18 cellular contexts compared by ENCODE assay signal in genomic region chr1:98906761-98907301, GRCh38.
A peak's percentile ranks its signal among the peaks of the same experiment; 100 is the strongest.
DNase-seq lines count a peak whose midpoint lies in the region; ATAC-seq, FAIRE-seq and TF ChIP-seq lines count a peak whose summit lies in the region.
"Had no signal": no experiment of that assay in that cellular context is flagged by ENCODE, and none has a peak within 500 bp of the region (broad histone marks: within the 10 kb centered on the region; RNA-seq: fewer than 3 reads in every experiment).

No MANE protein-coding gene starts in this region.

- H2BK5ac ChIP-seq in IMR-90 (ENCODE audit: low read depth, low read length, poor library complexity, severe bottlenecking) = no peak overlapping the region

- no peak overlapping the region for H3K9ac ChIP-seq in IMR-90 (ENCODE audit: low read depth, low read length)
- no peak overlapping the region for H3K9ac ChIP-seq in K562 (ENCODE audit: insufficient read depth in 1 of 2, low read depth in 2 of 2, low read length in 2 of 2)
- H3K9ac ChIP-seq: BLaER1 treated with 17β-estradiol and CSF1 and Interleukin-3, amounts not matched to agents 10 nM and 100 nM had no signal

- no peak overlapping the region for H3K23ac ChIP-seq in IMR-90 (ENCODE audit: low read depth, low read length)

- ATAC-seq in IMR-90 (ENCODE audit: low read depth) = no peak
- ATAC-seq in K562 = no peak
- ATAC-seq: GM12878 had no signal

- H3K9me1 ChIP-seq in IMR-90 (ENCODE audit: insufficient read depth, low read length) (no peaks in the 10 kb centered on the region), K562 (ENCODE audit: control insufficient read depth, insufficient read depth, low read length) (no peaks in the 10 kb centered on the region)

- H3K4me1 ChIP-seq in IMR-90 (ENCODE audit: control insufficient read depth, insufficient read depth, low read length) = no peaks in the 10 kb centered on the region
- H3K4me1 ChIP-seq in K562 (replicated peaks in 1 of 2; ENCODE audit: control insufficient read depth in 2 of 2, insufficient read depth in 2 of 2, low read length in 2 of 2) = no peaks in the 10 kb centered on the region
- H3K4me1 ChIP-seq: BLaER1 treated with 17β-estradiol and CSF1 and Interleukin-3, amounts not matched to agents 10 nM and 100 nM; HAP-1 had no signal

- H3K27me3 ChIP-seq in IMR-90 (ENCODE audit: control insufficient read depth, insufficient read depth, low read length) = no peaks in the 10 kb centered on the region; the same call in 1 of the 2 replicates
- H3K27me3 ChIP-seq in K562 (ENCODE audit: control insufficient read depth in 2 of 2, insufficient read depth in 2 of 2, low read length in 2 of 2) = no peaks in the 10 kb centered on the region
- H3K27me3 ChIP-seq: BLaER1 treated with 17β-estradiol and CSF1 and Interleukin-3, amounts not matched to agents 10 nM and 100 nM had no signal

- no peak for TF ChIP-seq POLR2A in IMR-90 (IDR thresholded peaks at IDR 0.05; ENCODE audit: low read depth, low read length)
- no peak for TF ChIP-seq POLR2A in K562 (conservative IDR thresholded peaks at IDR 0.05)

- intact Hi-C loops in IMR-90 (cut with micrococcal nuclease) = no loop called here
- intact Hi-C loops in K562 (cut with micrococcal nuclease) = no loop called here

- H4K20me1 ChIP-seq in IMR-90 (ENCODE audit: insufficient read depth, low read length) (no peaks in the 10 kb centered on the region), K562 (replicated peaks; ENCODE audit: control insufficient read depth, insufficient read depth, low read length) (no peaks in the 10 kb centered on the region)
- H4K20me1 ChIP-seq: BLaER1 treated with 17β-estradiol and CSF1 and Interleukin-3, amounts not matched to agents 10 nM and 100 nM had no signal

- dilution Hi-C loops in IMR-90 (cut with HindIII; ENCODE audit: low sequenced_read_pairs, unreplicated experiment) = no loop called here

- H4K5ac ChIP-seq in IMR-90 (ENCODE audit: low read depth, low read length) = no peak overlapping the region

- H2AFZ ChIP-seq in IMR-90 (replicated peaks; ENCODE audit: low read length, poor library complexity) (no peak overlapping the region), K562 (ENCODE audit: low read depth, low read length) (no peak overlapping the region)

- H3K27ac ChIP-seq in IMR-90 (ENCODE audit: insufficient read depth, low read length) = no peak overlapping the region
- no peak overlapping the region for H3K27ac ChIP-seq in K562 (ENCODE audit: extremely low read depth, low read depth, low read length)
- H3K27ac ChIP-seq: BLaER1 treated with 17β-estradiol and CSF1 and Interleukin-3, amounts not matched to agents 10 nM and 100 nM had no signal

- no peak for FAIRE-seq in K562 (lab: Jason Lieb, UNC)
- FAIRE-seq: GM12878, H1, HTR-8/SVneo had no signal

- POLR2A ChIA-PET in IMR-90 (lab: Charles Lee; ENCODE audit: unreplicated experiment) (no interaction called here), K562 (lab: Yijun Ruan, JAX) (no interaction called here)

- no peaks in the 10 kb centered on the region for H3K36me3 ChIP-seq in IMR-90 (ENCODE audit: control insufficient read depth, insufficient read depth, low read length)
- no peaks in the 10 kb centered on the region for H3K36me3 ChIP-seq in K562 (ENCODE audit: control insufficient read depth, insufficient read depth, low read length)
- H3K36me3 ChIP-seq: BLaER1 treated with 17β-estradiol and CSF1 and Interleukin-3, amounts not matched to agents 10 nM and 100 nM; HAP-1 had no signal

- TF ChIP-seq RAD21 in IMR-90 (IDR thresholded peaks at IDR 0.05; ENCODE audit: low read length) = no peak
- no peak for TF ChIP-seq RAD21 in K562 (CRISPR knock-in tag; conservative IDR thresholded peaks at IDR 0.05 in 1 of 2, IDR thresholded peaks at IDR 0.05 in 1 of 2)

- no peak overlapping the region for H2AK5ac ChIP-seq in IMR-90 (ENCODE audit: low read depth, low read length)

- H3K4me3 ChIP-seq in IMR-90 (ENCODE audit: insufficient read depth, low read depth, low read length) = no peak overlapping the region
- no peak overlapping the region for H3K4me3 ChIP-seq in K562
- H3K4me3 ChIP-seq: BLaER1 treated with 17β-estradiol and CSF1 and Interleukin-3, amounts not matched to agents 10 nM and 100 nM; GM12878; HAP-1 had no signal

- no peaks in the 10 kb centered on the region for H3K27me3 Mint-ChIP-seq in activated naive CD4-positive, alpha-beta T cell treated with anti-CD3 and anti-CD28 coated beads, Interleukin-2, amount 10 ng/mL, durations not matched to agents 7 days and 5 days

- H3K56ac ChIP-seq in IMR-90 (ENCODE audit: extremely low read depth, insufficient read depth, low read length) = no peak overlapping the region

- no CpG with 5 or more reads among the region's 3 CpGs for WGBS in IMR-90 (ENCODE audit: extremely low coverage in 2 of 2, insufficient read length in 1 of 2), 2 experiments
- WGBS in K562 (ENCODE audit: insufficient coverage, low coverage, missing lambda C conversion rate) = 0% methylated on average over 2 of the region's 3 CpGs

- TF ChIP-seq EP300 in K562 (IDR thresholded peaks at IDR 0.05; ENCODE audit: low read length) = no peak

- no peak overlapping the region for H2AK9ac ChIP-seq in IMR-90 (replicated peaks; ENCODE audit: low read depth, low read length, poor library complexity)

- no peaks in the 10 kb centered on the region for H3K79me2 ChIP-seq in K562 (ENCODE audit: control insufficient read depth, insufficient read depth, low read length)

- H4K8ac ChIP-seq in IMR-90 (ENCODE audit: low read depth in 2 of 2, low read length in 2 of 2) = no peak overlapping the region

- no peak overlapping the region for H3K27ac Mint-ChIP-seq in activated naive CD4-positive, alpha-beta T cell treated with anti-CD3 and anti-CD28 coated beads, Interleukin-2, amount 10 ng/mL, durations not matched to agents 7 days and 5 days
- H3K27ac Mint-ChIP-seq: CD4-positive, CD25-positive, alpha-beta regulatory T cell; HFFc6 had no signal

- H2BK20ac ChIP-seq in IMR-90 (ENCODE audit: low read depth, low read length) = no peak overlapping the region

- no peak overlapping the region for H3K14ac ChIP-seq in IMR-90 (replicated peaks; ENCODE audit: low read depth, low read length)

- CTCF ChIA-PET in IMR-90 (lab: Yijun Ruan, JAX) (no interaction called here), K562 (lab: Yijun Ruan, JAX; ENCODE audit: low intra/inter-chr PET ratio) (no interaction called here)
- CTCF ChIA-PET in activated naive CD4-positive, alpha-beta T cell treated with anti-CD3 and anti-CD28 coated beads, Interleukin-2, amount 10 ng/mL, durations not matched to agents 7 days and 5 days (lab: Charles Lee) = no interaction called here

- no peak overlapping the region for H2BK120ac ChIP-seq in IMR-90 (ENCODE audit: low read depth, low read length)

- H3K4me2 ChIP-seq in IMR-90 (ENCODE audit: low read depth, low read length) (no peak overlapping the region), K562 (ENCODE audit: insufficient read depth, low read length) (no peak overlapping the region)
- H3K4me2 ChIP-seq: BLaER1 treated with 17β-estradiol and CSF1 and Interleukin-3, amounts not matched to agents 10 nM and 100 nM had no signal

- no peak overlapping the region for H3K4me3 Mint-ChIP-seq in activated naive CD4-positive, alpha-beta T cell treated with anti-CD3 and anti-CD28 coated beads, Interleukin-2, amount 10 ng/mL, durations not matched to agents 7 days and 5 days
- H3K4me3 Mint-ChIP-seq: CD4-positive, CD25-positive, alpha-beta regulatory T cell; HFFc6 had no signal

- no peak overlapping the region for H4K91ac ChIP-seq in IMR-90 (ENCODE audit: insufficient read depth, low read depth, low read length)

- H3K9me3 Mint-ChIP-seq in activated naive CD4-positive, alpha-beta T cell treated with anti-CD3 and anti-CD28 coated beads, Interleukin-2, amount 10 ng/mL, durations not matched to agents 7 days and 5 days = no peaks in the 10 kb centered on the region
- H3K9me3 Mint-ChIP-seq: CD4-positive, CD25-positive, alpha-beta regulatory T cell; HFFc6 had no signal

- H3K4me1 Mint-ChIP-seq in activated naive CD4-positive, alpha-beta T cell treated with anti-CD3 and anti-CD28 coated beads, Interleukin-2, amount 10 ng/mL, durations not matched to agents 7 days and 5 days = no peaks in the 10 kb centered on the region

- BruUV-seq in IMR-90 (replicated peaks; lab: Mats Ljungman, UMichigan) (no TSS peak), K562 (replicated peaks; lab: Mats Ljungman, UMichigan) (no TSS peak)

- H2BK15ac ChIP-seq in IMR-90 (ENCODE audit: low read depth, low read length) = no peak overlapping the region

- H3K9me3 ChIP-seq in IMR-90 (ENCODE audit: control insufficient read depth, insufficient read depth, low read length) (no peaks in the 10 kb centered on the region), K562 (replicated peaks; ENCODE audit: control insufficient read depth, insufficient read depth, low read depth, low read length) (0 out of 2 replicates have a peak, but pooled peaks cover 2% of the 10 kb centered on the region)
- H3K9me3 ChIP-seq: BLaER1 treated with 17β-estradiol and CSF1 and Interleukin-3, amounts not matched to agents 10 nM and 100 nM; HAP-1 had no signal

- no peak overlapping the region for H3K4ac ChIP-seq in IMR-90 (ENCODE audit: low read depth, low read length)

- in situ Hi-C loops in IMR-90 (cut with MboI; ENCODE audit: low sequenced_read_pairs) (no loop called here), K562 (cut with MboI) (no loop called here)

- no peaks in the 10 kb centered on the region for H3K79me1 ChIP-seq in IMR-90 (ENCODE audit: low read depth in 1 of 2, low read length in 2 of 2)

- no peak overlapping the region for H3K18ac ChIP-seq in IMR-90 (ENCODE audit: low read depth, low read length)

- DNase-seq in EL (peak; percentile 26), IMR-90 (no peak), K562 (ENCODE audit: extremely low read depth in 1 of 4, low spot score in 3 of 4) (no peak), iris pigment epithelial cell (ENCODE audit: low read depth) (peak; percentile 30), NCI-H526 (lab: John Stamatoyannopoulos, UW) (no peak), HuH-7.5 (ENCODE audit: low spot score) (no peak), NCI-H187 treated with DMSO at 0.1 percent for 48 hours (lab: John Stamatoyannopoulos, UW) (no peak)
- no peak for DNase-seq in activated naive CD4-positive, alpha-beta T cell treated with anti-CD3 and anti-CD28 coated beads, Interleukin-2, amount 10 ng/mL, durations not matched to agents 7 days and 5 days
- DNase-seq: ACHN; CD4-positive, CD25-positive, alpha-beta regulatory T cell; DMS53; HFFc6; KG1 had no signal

- no peaks in the 10 kb centered on the region for H3K36me3 Mint-ChIP-seq in activated naive CD4-positive, alpha-beta T cell treated with anti-CD3 and anti-CD28 coated beads, Interleukin-2, amount 10 ng/mL, durations not matched to agents 7 days and 5 days
- H3K36me3 Mint-ChIP-seq: CD4-positive, CD25-positive, alpha-beta regulatory T cell had no signal

- TF ChIP-seq CTCF in IMR-90 (conservative IDR thresholded peaks at IDR 0.05; ENCODE audit: low read depth, low read length) (no peak), K562 (IDR thresholded peaks at IDR 0.05 in 2 of 3, conservative IDR thresholded peaks at IDR 0.05 in 1 of 3; ENCODE audit: insufficient read depth in 2 of 3, low read depth in 1 of 3, low read length in 3 of 3) (no peak)

TF ChIP-seq in K562, 482 proteins besides CTCF, POLR2A, EP300 and RAD21:
- TF ChIP-seq ZNF408 (CRISPR knock-in tag; IDR thresholded peaks at IDR 0.05; ENCODE audit: low read depth) (no peak), ZNF316 (IDR thresholded peaks at IDR 0.05) (peak; percentile 20; the same call in 1 of the 2 replicates)

Comparison
In these comparisons a context has a peak if more than half of its experiments do, and no peak if none do; other contexts are left out.
1. DNase-seq: peak in EL (single experiment) and iris pigment epithelial cell (single experiment); none in IMR-90 (single experiment), K562 (0 of 4), NCI-H526 (0 of 2), HuH-7.5 (single experiment), activated naive CD4-positive, alpha-beta T cell treated with anti-CD3 and anti-CD28 coated beads, Interleukin-2, amount 10 ng/mL, durations not matched to agents 7 days and 5 days (single experiment) and NCI-H187 treated with DMSO at 0.1 percent for 48 hours (single experiment).